ENCODE assay signal across 1 cellular context in the genomic region with DNA sequence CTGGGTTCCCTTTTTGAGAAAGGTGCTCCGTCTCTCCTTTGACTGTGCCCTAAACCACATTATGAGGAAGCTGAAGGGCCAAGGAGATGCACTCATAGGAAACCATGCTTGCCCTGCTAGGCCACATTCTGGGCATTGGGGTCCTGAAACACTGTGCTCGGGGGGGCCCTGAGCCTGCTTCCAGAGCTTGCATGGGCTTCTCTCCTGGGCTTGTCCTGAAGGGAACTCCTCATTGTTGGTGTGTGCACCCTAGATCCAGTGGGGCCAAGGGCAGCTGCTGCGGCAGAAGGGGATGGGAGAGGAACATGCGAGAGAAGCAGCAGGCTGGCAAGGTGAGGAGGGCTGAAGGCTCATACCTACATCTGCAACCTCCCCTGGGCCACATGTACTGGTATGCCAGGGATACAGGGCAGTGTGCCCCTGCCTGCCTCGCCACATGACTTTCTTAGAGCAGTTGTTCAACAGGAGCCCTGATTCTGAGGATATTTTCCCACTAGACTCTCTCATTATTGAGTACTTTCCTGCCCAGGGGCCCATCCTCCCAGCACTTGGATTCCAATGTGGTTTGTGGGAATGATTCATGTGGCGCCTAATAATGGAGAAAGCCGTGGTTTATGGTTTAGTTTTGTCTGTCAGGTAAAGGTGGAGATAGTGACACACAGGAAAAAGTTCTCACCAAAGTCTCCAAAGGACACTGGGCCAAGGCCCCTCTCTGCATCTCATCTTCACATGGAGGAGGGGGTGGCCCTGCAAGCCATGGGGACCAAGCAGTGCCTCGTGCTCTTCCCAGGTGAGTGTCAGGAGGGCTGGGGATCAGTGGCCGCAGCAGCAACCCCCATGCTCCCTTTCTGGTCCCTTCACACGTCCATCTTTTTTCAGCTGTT.
TF ChIP-seq lines count a peak whose summit lies in the region.

No MANE protein-coding gene starts in this region.

TF ChIP-seq in WTC11, 78 proteins besides CTCF, POLR2A, EP300 and RAD21 (continued from another document):
- TF ChIP-seq, protein P1, sequence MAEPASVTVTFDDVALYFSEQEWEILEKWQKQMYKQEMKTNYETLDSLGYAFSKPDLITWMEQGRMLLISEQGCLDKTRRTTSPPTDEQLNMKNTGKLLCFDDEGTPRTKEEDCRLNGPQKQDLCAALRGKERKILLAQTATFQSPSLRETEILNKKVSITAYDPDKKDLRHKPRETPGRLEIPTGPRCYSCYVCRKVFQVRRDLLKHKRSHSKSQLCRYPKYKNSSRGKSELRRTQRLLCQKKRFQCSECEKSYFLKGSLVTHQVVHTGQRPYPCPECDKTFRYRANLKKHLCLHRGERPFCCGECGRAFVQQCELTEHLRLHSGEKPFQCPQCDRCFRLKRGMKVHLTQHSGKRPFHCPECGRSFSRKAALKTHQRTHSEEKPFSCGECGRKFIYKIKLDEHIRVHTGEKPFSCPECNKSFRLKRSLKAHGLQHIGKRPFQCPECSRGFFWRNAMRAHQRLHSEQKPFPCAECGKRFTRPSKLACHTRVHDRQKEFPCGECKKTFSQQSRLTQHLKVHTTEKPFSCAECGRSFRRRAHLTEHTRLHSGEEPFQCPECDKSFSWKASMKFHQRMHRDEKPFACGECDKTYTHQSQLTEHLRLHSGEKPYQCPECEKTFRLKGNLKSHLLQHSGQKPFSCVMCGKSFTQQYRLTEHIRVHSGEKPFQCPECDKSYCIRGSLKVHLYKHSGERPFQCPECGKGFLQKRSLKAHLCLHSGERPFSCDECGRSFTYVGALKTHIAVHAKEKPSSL (CRISPR knock-in tag; conservative IDR thresholded peaks at IDR 0.05) = no peak
- TF ChIP-seq, protein P2, sequence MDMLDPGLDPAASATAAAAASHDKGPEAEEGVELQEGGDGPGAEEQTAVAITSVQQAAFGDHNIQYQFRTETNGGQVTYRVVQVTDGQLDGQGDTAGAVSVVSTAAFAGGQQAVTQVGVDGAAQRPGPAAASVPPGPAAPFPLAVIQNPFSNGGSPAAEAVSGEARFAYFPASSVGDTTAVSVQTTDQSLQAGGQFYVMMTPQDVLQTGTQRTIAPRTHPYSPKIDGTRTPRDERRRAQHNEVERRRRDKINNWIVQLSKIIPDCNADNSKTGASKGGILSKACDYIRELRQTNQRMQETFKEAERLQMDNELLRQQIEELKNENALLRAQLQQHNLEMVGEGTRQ (CRISPR knock-in tag; IDR thresholded peaks at IDR 0.05) = no peak
- no peak for TF ChIP-seq ZNF232 (CRISPR knock-in tag; IDR thresholded peaks at IDR 0.05)
